8 cellular contexts compared by ENCODE assay signal in genomic region chr4:6250235-6250983, GRCh38. TPM values are rescaled to one million over a fixed set of nuclear protein-coding genes. Genes with fewer than 3 reads are reported as not detected.
DNase-seq lines count a peak whose midpoint lies in the region; ATAC-seq and TF ChIP-seq lines count a peak whose summit lies in the region.

No MANE protein-coding gene starts in this region.

- H3K27ac Mint-ChIP-seq in Calu3 (ENCODE audit: unreplicated experiment) = no peak overlapping the region
- no peak overlapping the region for H3K27ac Mint-ChIP-seq in stimulated activated effector memory CD8-positive, alpha-beta T cell treated with anti-CD3 and anti-CD28 coated beads, Interleukin-12 subunit alpha, Interleukin-12 subunit beta, amount 100 ng/mL, for 72 hours

- H3K4me1 ChIP-seq in iPS DF 6.9 (ENCODE audit: control insufficient read depth, insufficient read depth, low read length) = 0 out of 2 replicates have a peak, but pooled peaks cover 3% of the 10 kb centered on the region

- no peaks in the 10 kb centered on the region for H3K36me3 ChIP-seq in iPS DF 6.9 (ENCODE audit: control insufficient read depth, insufficient read depth, low read length)

- BruUV-seq in Calu3 (replicated peaks; lab: Mats Ljungman, UMichigan) = no TSS peak

- H3K4me3 ChIP-seq in iPS DF 6.9 (ENCODE audit: low read length) = peak overlapping the region; percentile 23; the same call in 1 of the 2 replicates

- no peaks in the 10 kb centered on the region for H3K9me3 Mint-ChIP-seq in Calu3 (ENCODE audit: low read depth, unreplicated experiment)
- H3K9me3 Mint-ChIP-seq in stimulated activated effector memory CD8-positive, alpha-beta T cell treated with anti-CD3 and anti-CD28 coated beads, Interleukin-12 subunit alpha, Interleukin-12 subunit beta, amount 100 ng/mL, for 72 hours = no peaks in the 10 kb centered on the region

- no peaks in the 10 kb centered on the region for H3K36me3 Mint-ChIP-seq in Calu3 (ENCODE audit: insufficient read depth, unreplicated experiment)
- no peaks in the 10 kb centered on the region for H3K36me3 Mint-ChIP-seq in stimulated activated effector memory CD8-positive, alpha-beta T cell treated with anti-CD3 and anti-CD28 coated beads, Interleukin-12 subunit alpha, Interleukin-12 subunit beta, amount 100 ng/mL, for 72 hours

- no peaks in the 10 kb centered on the region for H3K4me1 Mint-ChIP-seq in Calu3 (ENCODE audit: low read depth, unreplicated experiment)
- peaks cover 5% of the 10 kb centered on the region for H3K4me1 Mint-ChIP-seq in stimulated activated effector memory CD8-positive, alpha-beta T cell treated with anti-CD3 and anti-CD28 coated beads, Interleukin-12 subunit alpha, Interleukin-12 subunit beta, amount 100 ng/mL, for 72 hours

- DNase-seq in Calu3 (peak; percentile 40), HCEC 1CT (peak; percentile 10), NCI-H345 (lab: John Stamatoyannopoulos, UW) (peak; percentile 73), astrocyte of the hippocampus (ENCODE audit: low read depth, low spot score) (peak; percentile 81), iPS DF 6.9 (ENCODE audit: low read depth, low spot score) (peak; percentile 77)
- no peak for DNase-seq in stimulated activated effector memory CD8-positive, alpha-beta T cell treated with anti-CD3 and anti-CD28 coated beads, Interleukin-12 subunit alpha, Interleukin-12 subunit beta, amount 100 ng/mL, for 72 hours (ENCODE audit: low spot score in 2 of 2)
- no peak for DNase-seq in NK-92 treated with Interleukin-12 subunit alpha and Interleukin-12 subunit beta, amount 100 ng/mL, for 24 hours (lab: John Stamatoyannopoulos, UW)
- DNase-seq in stimulated activated CD8-positive, alpha-beta memory T cell treated with anti-CD3 and anti-CD28 coated beads, Interleukin-4, amount 100 ng/mL, for 48 hours = no peak

- H3K27ac ChIP-seq in iPS DF 6.9 (ENCODE audit: low read length) = no peak overlapping the region

- intact Hi-C loops in Calu3 (cut with micrococcal nuclease; ENCODE audit: unreplicated experiment) = loop anchor here (1.0 to 10.0 kb wide), 2 partner anchors 77 to 294 kb away; no protein-coding TSS in a partner anchor

- WGBS in iPS DF 6.9 (ENCODE audit: insufficient coverage, insufficient read length) = no CpG with 5 or more reads among the region's 15 CpGs

- ATAC-seq in stimulated activated effector memory CD8-positive, alpha-beta T cell treated with anti-CD3 and anti-CD28 coated beads, Interleukin-12 subunit alpha, Interleukin-12 subunit beta, amount 100 ng/mL, for 72 hours = peak; percentile 44

- CTCF ChIA-PET in Calu3 (lab: Charles Lee) = interaction anchor here (0.6 to 2.2 kb wide), 11 partner anchors 14 to 296 kb away, joined by 3 to 26 read pairs (median 4); partner anchors contain the start of gene WFS1

- H3K4me3 Mint-ChIP-seq in Calu3 (ENCODE audit: low read depth, unreplicated experiment) = no peak overlapping the region
- no peak overlapping the region for H3K4me3 Mint-ChIP-seq in stimulated activated effector memory CD8-positive, alpha-beta T cell treated with anti-CD3 and anti-CD28 coated beads, Interleukin-12 subunit alpha, Interleukin-12 subunit beta, amount 100 ng/mL, for 72 hours

- no peaks in the 10 kb centered on the region for H3K27me3 ChIP-seq in iPS DF 6.9 (ENCODE audit: control insufficient read depth, insufficient read depth, low read length)

- no peaks in the 10 kb centered on the region for H3K9me3 ChIP-seq in iPS DF 6.9 (ENCODE audit: control insufficient read depth, insufficient read depth, low read length)

- TF ChIP-seq CTCF in Calu3 (IDR thresholded peaks at IDR 0.05; ENCODE audit: unreplicated experiment) = peak; percentile 58

- H3K27me3 Mint-ChIP-seq in Calu3 (ENCODE audit: unreplicated experiment) = peaks cover 35% of the 10 kb centered on the region

RNA-seq across cellular contexts. Expression of gene WFS1, which starts 19.2 kb away (rescaled TPM):
- 21.6 and 23.4 TPM in 2 replicates for total RNA-seq in Calu3 (2022)

RNA-seq across cellular contexts. Expression of gene JAKMIP1, which starts 50.1 kb away (rescaled TPM):
- not detected in 2 replicates for total RNA-seq in Calu3 (2022)

Comparison
In these comparisons a context has a peak if more than half of its experiments do, and no peak if none do; other contexts are left out.
1. DNase-seq: peak in Calu3 (single experiment), HCEC 1CT (single experiment), NCI-H345 (single experiment), astrocyte of the hippocampus (single experiment) and iPS DF 6.9 (single experiment); none in stimulated activated effector memory CD8-positive, alpha-beta T cell treated with anti-CD3 and anti-CD28 coated beads, Interleukin-12 subunit alpha, Interleukin-12 subunit beta, amount 100 ng/mL, for 72 hours (0 of 2), NK-92 treated with Interleukin-12 subunit alpha and Interleukin-12 subunit beta, amount 100 ng/mL, for 24 hours (single experiment) and stimulated activated CD8-positive, alpha-beta memory T cell treated with anti-CD3 and anti-CD28 coated beads, Interleukin-4, amount 100 ng/mL, for 48 hours (single experiment).